ENCODE assay signal across 15 cellular contexts in genomic region chr1:151819951-151820623, GRCh38. TPM values are rescaled to one million over a fixed set of nuclear protein-coding genes. Genes with fewer than 3 reads are reported as not detected.
DNase-seq lines count a peak whose midpoint lies in the region; ATAC-seq and TF ChIP-seq lines count a peak whose summit lies in the region.
"Had no signal": no experiment of that assay in that cellular context is flagged by ENCODE, and none has a peak within 500 bp of the region (broad histone marks: within the 10 kb centered on the region; RNA-seq: fewer than 3 reads in every experiment).

No MANE protein-coding gene starts in this region.

- H3K27ac ChIP-seq in adrenal gland (no peak overlapping the region), psoas muscle (peak overlapping the region; percentile 23), SJCRH30 (no peak overlapping the region)
- H3K27ac ChIP-seq: ovary, spleen, testis, VCaP had no signal

- no peak for TF ChIP-seq CTCF in adrenal gland (IDR thresholded peaks at IDR 0.05)
- no peak for TF ChIP-seq CTCF in psoas muscle (IDR thresholded peaks at IDR 0.05)

- no peak overlapping the region for H3K4me3 ChIP-seq in adrenal gland
- no peak overlapping the region for H3K4me3 ChIP-seq in psoas muscle
- H3K4me3 ChIP-seq in SJCRH30: no peak overlapping the region
- H3K4me3 ChIP-seq: ovary, spleen, testis had no signal

- 53 to 80% (median 73%) methylated on average over 6 to 7 of the region's 7 CpGs for WGBS in adrenal gland, 4 donors
- WGBS in psoas muscle, 3 donors: 64 to 70% (median 69%) methylated on average over 7 of the region's 7 CpGs

- DNase-seq in activated CD8-positive, alpha-beta memory T cell treated with anti-CD3 and anti-CD28 coated beads, Interleukin-2, amount 50 U/mL, for 48 hours: peak; percentile 68
- DNase-seq in activated CD8-positive, alpha-beta memory T cell treated with anti-CD3 and anti-CD28 coated beads for 24 hours: no peak
- DNase-seq in LHCN-M2 (ENCODE audit: low read depth) (peak; percentile 15), adrenal gland (peak in 4 of 7 donors; percentile 50 to 77 (median 70)), psoas muscle (peak in 1 of 2 donors; percentile 62), SJCRH30 (no peak), kidney glomerular epithelial cell (lab: John Stamatoyannopoulos, UW) (no peak)
- DNase-seq: H9, mesendoderm, ovary, spleen, testis had no signal

- H3K9me3 ChIP-seq in adrenal gland (replicated peaks in 1 of 3) (no peaks in the 10 kb centered on the region), psoas muscle (no peaks in the 10 kb centered on the region), SJCRH30 (replicated peaks) (no peaks in the 10 kb centered on the region)
- H3K9me3 ChIP-seq: ovary, SK-N-SH, spleen, testis had no signal

- H3K36me3 ChIP-seq in adrenal gland (replicated peaks in 1 of 2) (no peaks in the 10 kb centered on the region), psoas muscle (ENCODE audit: insufficient read depth in 1 of 2, low read depth in 1 of 2) (peaks cover 0 to 21% of the 10 kb centered on the region in 2 donors), SJCRH30 (no peaks in the 10 kb centered on the region)
- H3K36me3 ChIP-seq: ovary, spleen had no signal

- peak; percentile 47 to 81 (median 71) for ATAC-seq in psoas muscle
- ATAC-seq in HG03108 (IDR thresholded peaks at IDR 0.05; ENCODE audit: unreplicated experiment): no peak

- peaks cover 0 to 3% of the 10 kb centered on the region in 2 donors for H3K4me1 ChIP-seq in adrenal gland (replicated peaks in 1 of 2)
- H3K4me1 ChIP-seq in psoas muscle: peaks cover 8% of the 10 kb centered on the region
- no peaks in the 10 kb centered on the region for H3K4me1 ChIP-seq in SJCRH30

- TF ChIP-seq POLR2A in adrenal gland (IDR thresholded peaks at IDR 0.05): no peak

- H3K27me3 ChIP-seq in adrenal gland (no peaks in the 10 kb centered on the region), psoas muscle (ENCODE audit: insufficient read depth in 3 of 3, low read length in 2 of 3) (no peaks in the 10 kb centered on the region), SJCRH30 (peaks cover 6% of the 10 kb centered on the region; the same call in 1 of the 2 replicates)
- H3K27me3 ChIP-seq: ovary, testis had no signal

- intact Hi-C loops in adrenal gland (cut with DNase I) (no loop called here), psoas muscle (cut with DNase I) (no loop called here)

RNA-seq across cellular contexts. Expression of gene RORC, which starts 11.5 kb away (rescaled TPM):
- total RNA-seq in LHCN-M2 (2014; rRNA removed): not detected in 2 replicates
- polyA plus RNA-seq in LHCN-M2 (2012): 0.01 TPM
- total RNA-seq in adrenal gland: 10 to 100 TPM in 1 of 8 donors, 1 to 10 TPM in 6, under 1 TPM in 1; 0.42 to 15.1 (median 3.6) TPM
- polyA plus RNA-seq in adrenal gland: 1 to 10 TPM; 1.7 to 6.4 (median 2.2) TPM
- 100 to 1,000 TPM in 1 of 4 donors, 10 to 100 TPM in 3; 35.0 to 109 (median 67.7) TPM for total RNA-seq in psoas muscle
- polyA plus RNA-seq in psoas muscle: 10 to 100 TPM in 2 of 3 donors, 1 to 10 TPM in 1; 3.5 to 89.2 (median 62.9) TPM
- total RNA-seq in SJCRH30 (2014; rRNA removed; shearing (Covaris generic)): not detected in 2 replicates
- polyA plus RNA-seq: SK-N-SH had no signal

RNA-seq across cellular contexts. Expression of gene LINGO4, which starts 14.9 kb away (rescaled TPM):
- total RNA-seq in LHCN-M2 (2014; rRNA removed): not detected in 2 replicates
- not detected for polyA plus RNA-seq in LHCN-M2 (2012)
- total RNA-seq in adrenal gland: under 1 TPM in 3 of 8 donors, not detected in 5; 0.11 to 0.55 (median 0.30) TPM
- under 1 TPM; 0.20 to 0.56 (median 0.33) TPM for polyA plus RNA-seq in adrenal gland
- 10 to 100 TPM in 1 of 4 donors, 1 to 10 TPM in 3; 3.6 to 18.2 (median 6.9) TPM for total RNA-seq in psoas muscle
- polyA plus RNA-seq in psoas muscle: 1 to 10 TPM in 2 of 3 donors, under 1 TPM in 1; 0.36 to 4.6 (median 3.6) TPM
- not detected in 2 replicates for total RNA-seq in SJCRH30 (2014; rRNA removed; shearing (Covaris generic))
- total RNA-seq: H9 had no signal
- polyA plus RNA-seq: ovary, SK-N-SH had no signal

RNA-seq across cellular contexts. Expression of gene C2CD4D, which starts 19.5 kb away (rescaled TPM):
- not detected in 2 replicates for total RNA-seq in LHCN-M2 (2014; rRNA removed)
- 0.12 TPM for polyA plus RNA-seq in LHCN-M2 (2012)
- total RNA-seq in adrenal gland: under 1 TPM in 3 of 8 donors, not detected in 5; 0.23 to 0.55 (median 0.29) TPM
- under 1 TPM in 2 of 3 donors, not detected in 1; 0.16 to 0.20 TPM for polyA plus RNA-seq in adrenal gland
- total RNA-seq in psoas muscle: under 1 TPM in 1 of 4 donors, not detected in 3; 0.47 TPM
- not detected for polyA plus RNA-seq in psoas muscle
- total RNA-seq in SJCRH30 (2014; rRNA removed; shearing (Covaris generic)): 0.08 TPM in 1 of 2 replicates, not detected in the other
- polyA plus RNA-seq: SK-N-SH had no signal

RNA-seq across cellular contexts. Expression of gene TDRKH, which starts 29.8 kb away (rescaled TPM):
- total RNA-seq in LHCN-M2 (2014; rRNA removed): 1.0 and 1.9 TPM in 2 replicates
- 1.5 TPM for polyA plus RNA-seq in LHCN-M2 (2012)
- 1 to 10 TPM; 5.0 to 8.9 (median 6.5) TPM for total RNA-seq in adrenal gland
- 1 to 10 TPM; 2.1 to 9.1 (median 2.9) TPM for polyA plus RNA-seq in adrenal gland
- total RNA-seq in psoas muscle: 10 to 100 TPM in 1 of 4 donors, 1 to 10 TPM in 3; 4.1 to 12.1 (median 5.8) TPM
- polyA plus RNA-seq in psoas muscle: 1 to 10 TPM; 2.4 to 8.1 (median 3.6) TPM
- 3.7 and 6.2 TPM in 2 replicates for total RNA-seq in SJCRH30 (2014; rRNA removed; shearing (Covaris generic))

RNA-seq across cellular contexts. Expression of gene THEM5, which starts 33.4 kb away (rescaled TPM):
- not detected in 2 replicates for total RNA-seq in LHCN-M2 (2014; rRNA removed)
- polyA plus RNA-seq in LHCN-M2 (2012): 0.06 TPM
- not detected for total RNA-seq in adrenal gland
- not detected for polyA plus RNA-seq in adrenal gland
- not detected for total RNA-seq in psoas muscle
- polyA plus RNA-seq in psoas muscle: not detected
- total RNA-seq in SJCRH30 (2014; rRNA removed; shearing (Covaris generic)): 0.25 and 0.75 TPM in 2 replicates
- total RNA-seq: H9, ovary, testis had no signal
- polyA plus RNA-seq: SK-N-SH, spleen had no signal

Comparison
In these comparisons a context has a peak if more than half of its experiments do, and no peak if none do; other contexts are left out.
1. DNase-seq: peak in activated CD8-positive, alpha-beta memory T cell treated with anti-CD3 and anti-CD28 coated beads, Interleukin-2, amount 50 U/mL, for 48 hours (single experiment), LHCN-M2 (single experiment) and adrenal gland (4 of 7); none in activated CD8-positive, alpha-beta memory T cell treated with anti-CD3 and anti-CD28 coated beads for 24 hours (single experiment), SJCRH30 (0 of 2) and kidney glomerular epithelial cell (single experiment).